ENCODE assay signal across 21 cellular contexts in the genomic region with DNA sequence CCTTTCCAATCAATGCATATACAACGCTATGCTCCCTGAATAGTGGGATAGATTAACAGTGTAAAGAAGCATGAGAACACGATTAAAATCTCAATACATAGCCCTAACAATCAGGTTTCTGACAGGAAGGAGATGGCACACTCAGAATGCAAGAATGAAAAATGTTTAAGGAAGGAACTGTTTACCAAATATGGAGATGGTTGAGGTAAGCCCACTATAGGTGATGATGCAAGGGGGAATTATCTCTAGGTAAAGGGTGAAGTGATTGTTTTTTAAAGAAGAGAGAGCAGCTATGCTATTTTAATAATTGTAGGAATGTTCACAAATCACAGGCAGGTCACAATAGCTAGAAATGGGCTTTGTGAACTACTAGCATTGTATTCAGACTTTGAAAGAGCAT.
"Had no signal": no experiment of that assay in that cellular context is flagged by ENCODE, and none has a peak within 500 bp of the region (broad histone marks: within the 10 kb centered on the region; RNA-seq: fewer than 3 reads in every experiment).

No MANE protein-coding gene starts in this region.

- H3K36me3 ChIP-seq: brain microvascular endothelial cell had no signal

- H3K4me3 ChIP-seq: SK-N-MC had no signal

- H3K27ac ChIP-seq: brain microvascular endothelial cell, SK-N-MC had no signal

- H3K27me3 ChIP-seq: brain microvascular endothelial cell had no signal

- DNase-seq: activated B cell treated with CpG ODN at 0.5 μM for 24 hours; activated CD4-positive, alpha-beta T cell treated with anti-CD3 and anti-CD28 coated beads for 1 hour; activated CD4-positive, alpha-beta T cell treated with anti-CD3 and anti-CD28 coated beads, Interleukin-2, amount 10 ng/mL, durations not matched to agents 24 days and 14 days; activated CD4-positive, alpha-beta T cell treated with anti-CD3 and anti-CD28 coated beads, Interleukin-2, amount 50 U/mL, for 48 hours; activated CD8-positive, alpha-beta memory T cell treated with anti-CD3 and anti-CD28 coated beads, Interleukin-2, amount 10 ng/mL, durations not matched to agents 7 days and 5 days; activated effector memory CD4-positive, alpha-beta T cell treated with anti-CD3 and anti-CD28 coated beads, Interleukin-2, amount 50 U/mL, for 16 hours; activated naive CD4-positive, alpha-beta T cell treated with anti-CD3 and anti-CD28 coated beads for 36 hours; activated T-cell treated with anti-CD3 and anti-CD28 coated beads, Interleukin-2, amount 50 U/mL, for 4 hours; brain microvascular endothelial cell; MM.1S; NCI-H1105 treated with DMSO at 0.1 percent for 48 hours; NCI-H1436 treated with DMSO at 0.1 percent for 48 hours; NCI-H187; NCI-H2081; NCI-H510A treated with DMSO at 0.1 percent for 48 hours; T-cell; T-helper 2 cell; T1000 had no signal

- ATAC-seq: activated CD8-positive, alpha-beta memory T cell treated with anti-CD3 and anti-CD28 coated beads, Interleukin-2, amount 10 ng/mL, durations not matched to agents 7 days and 5 days; activated T-cell treated with anti-CD3 and anti-CD28 coated beads, Interleukin-2, amount 50 U/mL, for 4 hours; Right ventricle myocardium inferior; T-cell had no signal

- FAIRE-seq: TTC549 had no signal
